ENCODE assay signal across 24 cellular contexts in the genomic region with DNA sequence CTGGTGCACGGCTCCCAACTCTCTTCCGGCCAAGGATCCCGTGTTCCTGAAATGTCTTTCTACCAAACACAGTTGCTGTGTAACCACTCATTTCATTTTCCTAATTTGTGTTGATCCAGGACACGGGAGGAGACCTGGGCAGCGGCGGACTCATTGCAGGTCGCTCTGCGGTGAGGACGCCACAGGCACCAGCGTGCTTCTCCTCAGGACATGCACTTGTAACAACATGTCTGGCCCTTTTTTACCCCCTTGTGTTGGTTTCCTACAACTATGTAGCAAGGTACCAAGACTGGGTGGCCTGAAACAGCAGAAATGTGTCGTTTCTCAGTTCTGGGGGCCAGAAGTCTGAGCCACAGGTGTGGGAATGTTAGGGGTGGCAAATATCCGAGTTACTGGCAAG. TPM values are rescaled to one million over a fixed set of nuclear protein-coding genes. Genes with fewer than 3 reads are reported as not detected.
DNase-seq lines count a peak whose midpoint lies in the region; FAIRE-seq and TF ChIP-seq lines count a peak whose summit lies in the region.
"Had no signal": no experiment of that assay in that cellular context is flagged by ENCODE, and none has a peak within 500 bp of the region (broad histone marks: within the 10 kb centered on the region; RNA-seq: fewer than 3 reads in every experiment).

No MANE protein-coding gene starts in this region.

- H2BK12ac ChIP-seq in trophoblast cell (ENCODE audit: low read length), result peak overlapping the region; percentile 76

- H3K14ac ChIP-seq in trophoblast cell (ENCODE audit: low read length), result peak overlapping the region; percentile 46

- peak overlapping the region; percentile 14 for H2BK120ac ChIP-seq in trophoblast cell (ENCODE audit: insufficient read depth, low read length, poor library complexity)

- H3K23ac ChIP-seq in trophoblast cell (ENCODE audit: low read length), result no peak overlapping the region

- whole genome bisulfite sequencing in trophoblast cell (ENCODE audit: extremely low coverage, insufficient coverage, insufficient read length), result no CpG with 5 or more reads among the region's 12 CpGs

- no peak for FAIRE-seq in bronchial epithelial cell (lab: Jason Lieb, UNC)
- FAIRE-seq: GM12891, HTR-8/SVneo had no signal

- peak overlapping the region; percentile 91 for H3K27ac ChIP-seq in CD8-positive, alpha-beta memory T cell (ENCODE audit: low read depth, low read length)
- H3K27ac ChIP-seq in trophoblast cell (ENCODE audit: low read depth, low read length), result no peak overlapping the region
- H3K27ac ChIP-seq: KMS-11 had no signal

- H3K9ac ChIP-seq in trophoblast cell (ENCODE audit: low read length), result no peak overlapping the region
- H3K9ac ChIP-seq: KMS-11 had no signal

- no peak overlapping the region for H3K4me2 ChIP-seq in trophoblast cell (ENCODE audit: low read length)
- H3K4me2 ChIP-seq: GM23338, KMS-11 had no signal

- no peaks in the 10 kb centered on the region for H3K27me3 ChIP-seq in CD8-positive, alpha-beta memory T cell (ENCODE audit: insufficient read depth, low read length, poor library complexity, severe bottlenecking)
- no peaks in the 10 kb centered on the region for H3K27me3 ChIP-seq in bronchial epithelial cell (ENCODE audit: control insufficient read depth, insufficient read depth, low read length)
- no peaks in the 10 kb centered on the region for H3K27me3 ChIP-seq in trophoblast cell (ENCODE audit: insufficient read depth, low read length)
- no peaks in the 10 kb centered on the region for H3K27me3 ChIP-seq in BE2C

- H2BK5ac ChIP-seq in trophoblast cell (ENCODE audit: low read depth, low read length, poor library complexity), result no peak overlapping the region

- no peaks in the 10 kb centered on the region for H3K36me3 ChIP-seq in CD8-positive, alpha-beta memory T cell (ENCODE audit: insufficient read depth, low read length)
- no peaks in the 10 kb centered on the region for H3K36me3 ChIP-seq in bronchial epithelial cell (ENCODE audit: control insufficient read depth, insufficient read depth, low read length)
- H3K36me3 ChIP-seq in trophoblast cell (ENCODE audit: control insufficient read depth in 1 of 2, insufficient read depth in 2 of 2, low read length in 2 of 2), result no peaks in the 10 kb centered on the region
- H3K36me3 ChIP-seq in BE2C, result no peaks in the 10 kb centered on the region

- no peak overlapping the region for H3K4me3 ChIP-seq in CD8-positive, alpha-beta memory T cell (ENCODE audit: low read length)
- H3K4me3 ChIP-seq in bronchial epithelial cell (ENCODE audit: low read depth, low read length), result no peak overlapping the region
- no peak overlapping the region for H3K4me3 ChIP-seq in trophoblast cell (ENCODE audit: low read depth, low read length)
- H3K4me3 ChIP-seq in BE2C (ENCODE audit: low read depth, low read length), result no peak overlapping the region
- H3K4me3 ChIP-seq: GM23338 had no signal

- H3K27ac Mint-ChIP-seq in CD8-positive, alpha-beta memory T cell, result no peak overlapping the region
- H3K27ac Mint-ChIP-seq: CD4-positive, alpha-beta T cell; GM23338 had no signal

- H4K12ac ChIP-seq in trophoblast cell (ENCODE audit: low read depth, low read length), result no peak overlapping the region

- no peak overlapping the region for H2AFZ ChIP-seq in trophoblast cell (ENCODE audit: insufficient read depth, low read length, poor library complexity)
- H2AFZ ChIP-seq: GM23338 had no signal

- no peaks in the 10 kb centered on the region for H3K9me3 ChIP-seq in CD8-positive, alpha-beta memory T cell (ENCODE audit: low read length)
- H3K9me3 ChIP-seq in trophoblast cell (ENCODE audit: insufficient read depth, low read depth, low read length) (no peaks in the 10 kb centered on the region), BE2C (no peaks in the 10 kb centered on the region)

- H4K8ac ChIP-seq in trophoblast cell (ENCODE audit: low read depth, low read length), result peak overlapping the region; percentile 6

- H3K18ac ChIP-seq in trophoblast cell (ENCODE audit: low read length), result peak overlapping the region; percentile 17

- peaks cover 4 to 13% of the 10 kb centered on the region in 2 donors for H3K27me3 Mint-ChIP-seq in CD8-positive, alpha-beta memory T cell
- H3K27me3 Mint-ChIP-seq: CD4-positive, alpha-beta T cell had no signal

- DNase-seq in CD8-positive, alpha-beta memory T cell, result no peak
- DNase-seq in bronchial epithelial cell (ENCODE audit: low read depth), result peak; percentile 66
- peak; percentile 69 for DNase-seq in mesenteric fat pad (ENCODE audit: low spot score)
- DNase-seq in trophoblast cell, result no peak
- DNase-seq in activated naive CD4-positive, alpha-beta T cell treated with anti-CD3 and anti-CD28 coated beads, Interleukin-2, amount 50 U/mL, for 16 hours, result no peak
- DNase-seq in SW480 (ENCODE audit: low spot score), result no peak
- DNase-seq in BE2C, result no peak
- DNase-seq: CD4-positive, alpha-beta T cell; NCI-H1105; NCI-H146; NCI-H2029; NCI-H2171; NCI-H345; NCI-H524; OCI-M1 had no signal

- H3K4me1 ChIP-seq in CD8-positive, alpha-beta memory T cell (ENCODE audit: insufficient read depth, low read length), result no peaks in the 10 kb centered on the region
- H3K4me1 ChIP-seq in trophoblast cell (ENCODE audit: control insufficient read depth in 1 of 2, insufficient read depth in 2 of 2, low read length in 2 of 2) (peaks cover 6 to 10% of the 10 kb centered on the region in 2 experiments), BE2C (no peaks in the 10 kb centered on the region)

- no peak overlapping the region for H3K4ac ChIP-seq in trophoblast cell (ENCODE audit: low read depth, low read length)

- POLR2A ChIA-PET in CD8-positive, alpha-beta memory T cell (lab: Charles Lee), result no interaction called here

- peak overlapping the region; percentile 56 for H2AK5ac ChIP-seq in trophoblast cell (ENCODE audit: low read length)

- no peaks in the 10 kb centered on the region for H3K36me3 Mint-ChIP-seq in CD8-positive, alpha-beta memory T cell

- peak overlapping the region; percentile 20 for H4K91ac ChIP-seq in trophoblast cell (ENCODE audit: low read depth, low read length)

- no peak for TF ChIP-seq CTCF in bronchial epithelial cell (IDR thresholded peaks at IDR 0.05; ENCODE audit: insufficient read depth, low read length, severe bottlenecking)
- no peak for TF ChIP-seq CTCF in BE2C (IDR thresholded peaks at IDR 0.05; ENCODE audit: low read depth, low read length)

- CTCF ChIA-PET in CD8-positive, alpha-beta memory T cell (lab: Charles Lee), result no interaction called here

- H3K4me1 Mint-ChIP-seq in CD8-positive, alpha-beta memory T cell, result no peaks in the 10 kb centered on the region

- no peaks in the 10 kb centered on the region for H3K9me3 Mint-ChIP-seq in CD8-positive, alpha-beta memory T cell
- H3K9me3 Mint-ChIP-seq: CD4-positive, alpha-beta T cell had no signal

- no peak overlapping the region for H3K4me3 Mint-ChIP-seq in CD8-positive, alpha-beta memory T cell
- H3K4me3 Mint-ChIP-seq: CD4-positive, alpha-beta T cell; GM23338 had no signal

- no peaks in the 10 kb centered on the region for H3K79me2 ChIP-seq in trophoblast cell (ENCODE audit: control insufficient read depth, insufficient read depth, low read length, poor library complexity)

- peaks cover 27% of the 10 kb centered on the region for H3K79me1 ChIP-seq in trophoblast cell (ENCODE audit: low read length)

RNA-seq across cellular contexts. Expression of a gene that starts 18.2 kb away (rescaled TPM):
- total RNA-seq in CD8-positive, alpha-beta memory T cell, result not detected
- not detected for polyA plus RNA-seq in CD8-positive, alpha-beta memory T cell
- total RNA-seq in bronchial epithelial cell, result 0.79 and 4.4 TPM in 2 replicates
- not detected for total RNA-seq in mesenteric fat pad
- 0.07 and 0.14 TPM in 2 replicates for polyA plus RNA-seq in trophoblast cell (2013)
- not detected for polyA plus RNA-seq in BE2C (2012; ENCODE audit: insufficient read depth, insufficient read length, low read depth)
- total RNA-seq: A673; CD4-positive, alpha-beta T cell; G401; GM23338; Right ventricle myocardium inferior; SK-MEL-5 had no signal
- polyA plus RNA-seq: BJ had no signal

RNA-seq across cellular contexts. Expression of a gene that starts 43.6 kb away (rescaled TPM):
- total RNA-seq in CD8-positive, alpha-beta memory T cell, result not detected
- polyA plus RNA-seq in CD8-positive, alpha-beta memory T cell, result not detected
- total RNA-seq in bronchial epithelial cell, result 0.53 and 1.0 TPM in 2 replicates
- not detected for total RNA-seq in mesenteric fat pad
- polyA plus RNA-seq in trophoblast cell (2013), result not detected in 2 replicates
- polyA plus RNA-seq in BE2C (2012; ENCODE audit: insufficient read depth, insufficient read length, low read depth), result not detected
- total RNA-seq: A673; CD4-positive, alpha-beta T cell; G401; GM23338; Right ventricle myocardium inferior; SK-MEL-5 had no signal
- polyA plus RNA-seq: BJ, GM23338 had no signal

Comparison
In these comparisons a context has a peak if more than half of its experiments do, and no peak if none do; other contexts are left out.
1. DNase-seq: peak in bronchial epithelial cell (single experiment) and mesenteric fat pad (single experiment); none in CD8-positive, alpha-beta memory T cell (0 of 5), trophoblast cell (0 of 2), activated naive CD4-positive, alpha-beta T cell treated with anti-CD3 and anti-CD28 coated beads, Interleukin-2, amount 50 U/mL, for 16 hours (single experiment), SW480 (single experiment) and BE2C (single experiment).